In the genomic region with DNA sequence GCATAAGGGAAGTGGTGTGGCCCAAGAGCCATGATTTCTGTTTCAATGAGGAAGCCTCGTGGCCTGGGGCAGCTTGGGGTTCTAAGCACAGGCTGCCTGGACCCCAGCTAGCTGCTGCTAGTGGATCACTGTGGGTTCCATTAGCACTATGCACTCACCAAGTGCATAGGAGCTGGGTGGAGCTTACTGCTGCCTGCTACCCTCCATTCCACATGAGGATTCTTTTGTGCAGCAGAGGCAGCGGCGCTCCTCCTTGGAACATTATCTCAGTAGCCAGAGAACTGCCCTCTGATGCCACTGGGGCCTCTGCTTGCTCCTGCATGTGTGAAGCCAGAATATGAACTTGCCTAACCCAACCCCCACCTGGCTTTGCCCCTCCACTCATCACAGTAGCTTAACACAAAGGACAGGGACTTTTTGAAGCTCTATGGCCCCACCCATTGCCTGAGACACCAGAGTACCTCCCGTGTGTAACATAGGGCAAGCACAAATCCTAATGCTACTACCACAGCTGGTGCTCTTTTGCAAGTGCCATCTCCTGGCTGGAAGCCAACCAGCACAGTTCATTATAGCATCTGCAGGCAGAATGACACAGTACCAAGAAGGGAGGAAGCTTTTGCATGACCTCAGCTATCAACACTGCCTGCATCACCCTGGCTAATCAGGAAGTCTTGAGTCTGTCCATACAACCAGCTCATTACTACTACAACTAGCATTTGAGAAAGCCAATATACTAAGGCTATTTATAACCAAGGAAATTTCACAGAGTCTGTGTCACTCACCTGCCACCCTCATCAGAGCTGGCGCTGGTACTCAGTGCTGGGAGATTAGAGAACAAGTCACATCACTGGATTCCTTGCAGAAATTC, we compare ENCODE assay signal across 1 cellular context.
TF ChIP-seq lines count a peak whose summit lies in the region.

No MANE protein-coding gene starts in this region.

TF ChIP-seq in GM23338, 12 proteins besides CTCF, POLR2A, EP300 and RAD21 (continued from another document):
- TF ChIP-seq, protein P1, sequence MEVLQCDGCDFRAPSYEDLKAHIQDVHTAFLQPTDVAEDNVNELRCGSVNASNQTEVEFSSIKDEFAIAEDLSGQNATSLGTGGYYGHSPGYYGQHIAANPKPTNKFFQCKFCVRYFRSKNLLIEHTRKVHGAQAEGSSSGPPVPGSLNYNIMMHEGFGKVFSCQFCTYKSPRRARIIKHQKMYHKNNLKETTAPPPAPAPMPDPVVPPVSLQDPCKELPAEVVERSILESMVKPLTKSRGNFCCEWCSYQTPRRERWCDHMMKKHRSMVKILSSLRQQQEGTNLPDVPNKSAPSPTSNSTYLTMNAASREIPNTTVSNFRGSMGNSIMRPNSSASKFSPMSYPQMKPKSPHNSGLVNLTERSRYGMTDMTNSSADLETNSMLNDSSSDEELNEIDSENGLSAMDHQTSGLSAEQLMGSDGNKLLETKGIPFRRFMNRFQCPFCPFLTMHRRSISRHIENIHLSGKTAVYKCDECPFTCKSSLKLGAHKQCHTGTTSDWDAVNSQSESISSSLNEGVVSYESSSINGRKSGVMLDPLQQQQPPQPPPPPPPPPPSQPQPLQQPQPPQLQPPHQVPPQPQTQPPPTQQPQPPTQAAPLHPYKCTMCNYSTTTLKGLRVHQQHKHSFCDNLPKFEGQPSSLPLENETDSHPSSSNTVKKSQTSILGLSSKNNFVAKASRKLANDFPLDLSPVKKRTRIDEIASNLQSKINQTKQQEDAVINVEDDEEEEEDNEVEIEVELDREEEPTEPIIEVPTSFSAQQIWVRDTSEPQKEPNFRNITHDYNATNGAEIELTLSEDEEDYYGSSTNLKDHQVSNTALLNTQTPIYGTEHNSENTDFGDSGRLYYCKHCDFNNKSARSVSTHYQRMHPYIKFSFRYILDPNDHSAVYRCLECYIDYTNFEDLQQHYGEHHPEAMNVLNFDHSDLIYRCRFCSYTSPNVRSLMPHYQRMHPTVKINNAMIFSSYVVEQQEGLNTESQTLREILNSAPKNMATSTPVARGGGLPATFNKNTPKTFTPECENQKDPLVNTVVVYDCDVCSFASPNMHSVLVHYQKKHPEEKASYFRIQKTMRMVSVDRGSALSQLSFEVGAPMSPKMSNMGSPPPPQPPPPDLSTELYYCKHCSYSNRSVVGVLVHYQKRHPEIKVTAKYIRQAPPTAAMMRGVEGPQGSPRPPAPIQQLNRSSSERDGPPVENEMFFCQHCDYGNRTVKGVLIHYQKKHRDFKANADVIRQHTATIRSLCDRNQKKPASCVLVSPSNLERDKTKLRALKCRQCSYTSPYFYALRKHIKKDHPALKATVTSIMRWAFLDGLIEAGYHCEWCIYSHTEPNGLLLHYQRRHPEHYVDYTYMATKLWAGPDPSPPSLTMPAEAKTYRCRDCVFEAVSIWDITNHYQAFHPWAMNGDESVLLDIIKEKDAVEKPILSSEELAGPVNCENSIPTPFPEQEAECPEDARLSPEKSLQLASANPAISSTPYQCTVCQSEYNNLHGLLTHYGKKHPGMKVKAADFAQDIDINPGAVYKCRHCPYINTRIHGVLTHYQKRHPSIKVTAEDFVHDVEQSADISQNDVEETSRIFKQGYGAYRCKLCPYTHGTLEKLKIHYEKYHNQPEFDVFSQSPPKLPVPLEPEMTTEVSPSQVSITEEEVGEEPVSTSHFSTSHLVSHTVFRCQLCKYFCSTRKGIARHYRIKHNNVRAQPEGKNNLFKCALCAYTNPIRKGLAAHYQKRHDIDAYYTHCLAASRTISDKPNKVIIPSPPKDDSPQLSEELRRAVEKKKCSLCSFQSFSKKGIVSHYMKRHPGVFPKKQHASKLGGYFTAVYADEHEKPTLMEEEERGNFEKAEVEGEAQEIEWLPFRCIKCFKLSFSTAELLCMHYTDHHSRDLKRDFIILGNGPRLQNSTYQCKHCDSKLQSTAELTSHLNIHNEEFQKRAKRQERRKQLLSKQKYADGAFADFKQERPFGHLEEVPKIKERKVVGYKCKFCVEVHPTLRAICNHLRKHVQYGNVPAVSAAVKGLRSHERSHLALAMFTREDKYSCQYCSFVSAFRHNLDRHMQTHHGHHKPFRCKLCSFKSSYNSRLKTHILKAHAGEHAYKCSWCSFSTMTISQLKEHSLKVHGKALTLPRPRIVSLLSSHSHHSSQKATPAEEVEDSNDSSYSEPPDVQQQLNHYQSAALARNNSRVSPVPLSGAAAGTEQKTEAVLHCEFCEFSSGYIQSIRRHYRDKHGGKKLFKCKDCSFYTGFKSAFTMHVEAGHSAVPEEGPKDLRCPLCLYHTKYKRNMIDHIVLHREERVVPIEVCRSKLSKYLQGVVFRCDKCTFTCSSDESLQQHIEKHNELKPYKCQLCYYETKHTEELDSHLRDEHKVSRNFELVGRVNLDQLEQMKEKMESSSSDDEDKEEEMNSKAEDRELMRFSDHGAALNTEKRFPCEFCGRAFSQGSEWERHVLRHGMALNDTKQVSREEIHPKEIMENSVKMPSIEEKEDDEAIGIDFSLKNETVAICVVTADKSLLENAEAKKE (CRISPR knock-in tag; IDR thresholded peaks at IDR 0.05): no peak
- TF ChIP-seq REST (IDR thresholded peaks at IDR 0.05; ENCODE audit: unreplicated experiment): no peak
- TF ChIP-seq EZH2 (IDR thresholded peaks at IDR 0.05; ENCODE audit: low read depth, unreplicated experiment): no peak
- TF ChIP-seq CREB1 (CRISPR knock-in tag; IDR thresholded peaks at IDR 0.05; ENCODE audit: low read depth): no peak
